Comparison of ENCODE assay signal across 1 cellular context in the genomic region with DNA sequence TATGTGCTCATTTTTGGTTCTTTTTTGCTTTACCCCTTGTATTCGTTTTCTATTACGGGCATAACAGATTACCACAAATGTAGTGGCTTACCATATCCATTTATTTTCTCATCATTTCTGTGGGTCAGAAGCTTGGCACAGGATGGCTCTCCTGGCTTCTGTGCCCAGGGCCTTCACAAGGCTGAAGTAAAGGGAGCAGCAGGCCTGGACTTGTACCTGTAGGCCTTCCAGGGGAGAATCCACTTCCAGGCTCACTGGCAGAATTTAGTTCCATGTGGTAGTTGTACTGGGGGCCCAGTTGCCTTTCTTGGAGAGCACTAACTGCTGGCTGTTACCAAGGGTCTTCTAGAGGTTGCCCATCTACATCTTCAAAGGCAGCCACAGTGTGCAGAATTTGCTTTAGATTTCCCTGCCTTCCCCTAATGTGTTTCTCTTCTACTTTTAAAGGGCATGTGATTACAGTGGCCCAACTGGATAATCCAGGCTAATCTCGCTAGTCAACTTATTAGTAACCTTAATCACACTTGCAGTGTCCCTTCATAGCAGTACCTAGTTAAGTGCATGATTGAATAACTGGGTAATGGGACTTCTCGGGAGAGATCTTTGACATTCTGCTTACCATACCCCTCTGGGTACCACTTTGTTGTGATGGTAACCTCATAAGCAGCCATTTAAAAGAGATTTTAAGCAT.
TF ChIP-seq lines count a peak whose summit lies in the region.

No MANE protein-coding gene starts in this region.

TF ChIP-seq in IMR-90, 13 proteins besides CTCF, POLR2A, EP300 and RAD21:
- no peak for TF ChIP-seq CEBPB (IDR thresholded peaks at IDR 0.05; ENCODE audit: low read depth, low read length)
- TF ChIP-seq MAZ (IDR thresholded peaks at IDR 0.05; ENCODE audit: borderline replicate concordance, low read depth, low read length): no peak
TF ChIP-seq in IMR-90: peak in this region for 0.
